Comparison of ENCODE assay signal across 11 cellular contexts in genomic region chr5:124935060-124935459, GRCh38.
DNase-seq lines count a peak whose midpoint lies in the region; ATAC-seq and TF ChIP-seq lines count a peak whose summit lies in the region.
"Had no signal": no experiment of that assay in that cellular context is flagged by ENCODE, and none has a peak within 500 bp of the region (broad histone marks: within the 10 kb centered on the region; RNA-seq: fewer than 3 reads in every experiment).

No MANE protein-coding gene starts in this region.

- ATAC-seq in HG02943 (IDR thresholded peaks at IDR 0.05; ENCODE audit: low read depth, unreplicated experiment) = peak; percentile 90
- ATAC-seq: HCT116 had no signal

- no peaks in the 10 kb centered on the region for H4K20me1 ChIP-seq in OCI-LY1 (ENCODE audit: insufficient read depth, low read length)

- H3K27me3 ChIP-seq in OCI-LY1 (ENCODE audit: insufficient read depth, low read length) (no peaks in the 10 kb centered on the region), transverse colon (no peaks in the 10 kb centered on the region)

- WGBS in transverse colon (ENCODE audit: low coverage in 1 of 2), 2 donors = 60 to 74% methylated on average over 4 of the region's 4 CpGs

- no peak overlapping the region; the same call in 1 of the 2 replicates for H3K9ac ChIP-seq in OCI-LY1 (ENCODE audit: low read length)

- in situ Hi-C loops in transverse colon (cut with MboI; ENCODE audit: low pct_ligation_motif_present in 1 of 4, low pct_unique_long_range_greater_than_20kb in 1 of 4, low sequenced_read_pairs in 3 of 4) = no loop called here
- in situ Hi-C loops in G401 (cut with HindIII; ENCODE audit: low sequenced_read_pairs) = no loop called here

- peaks cover 41% of the 10 kb centered on the region for H3K4me1 ChIP-seq in OCI-LY1 (ENCODE audit: insufficient read depth, low read length, severe bottlenecking)
- peaks cover 0 to 15% (median 1%) of the 10 kb centered on the region in 4 donors for H3K4me1 ChIP-seq in transverse colon

- no peak overlapping the region for H3K4me3 Mint-ChIP-seq in activated CD4-positive, alpha-beta T cell treated with anti-CD3 and anti-CD28 coated beads, Interleukin-2, amount 10 ng/mL, durations not matched to agents 7 days and 5 days
- H3K4me3 Mint-ChIP-seq: nephron had no signal

- POLR2A ChIA-PET in activated CD4-positive, alpha-beta T cell treated with anti-CD3 and anti-CD28 coated beads, Interleukin-2, amount 10 ng/mL, durations not matched to agents 7 days and 5 days (lab: Charles Lee) = no interaction called here

- H3K27ac ChIP-seq in OCI-LY1 (ENCODE audit: low read depth, low read length, poor library complexity, severe bottlenecking) (peak overlapping the region; percentile 91), transverse colon (no peak overlapping the region)

- H3K4me3 ChIP-seq in OCI-LY1 (ENCODE audit: low read depth, low read length, poor library complexity, severe bottlenecking) (no peak overlapping the region), transverse colon (no peak overlapping the region)

- H3K79me2 ChIP-seq in OCI-LY1 (ENCODE audit: insufficient read depth, low read length) = no peaks in the 10 kb centered on the region

- no peak overlapping the region for H2AFZ ChIP-seq in OCI-LY1 (ENCODE audit: low read length)

- H3K4me1 Mint-ChIP-seq in activated CD4-positive, alpha-beta T cell treated with anti-CD3 and anti-CD28 coated beads, Interleukin-2, amount 10 ng/mL, durations not matched to agents 7 days and 5 days = peaks cover 7% of the 10 kb centered on the region

- no peak overlapping the region for H3K27ac Mint-ChIP-seq in activated CD4-positive, alpha-beta T cell treated with anti-CD3 and anti-CD28 coated beads, Interleukin-2, amount 10 ng/mL, durations not matched to agents 7 days and 5 days
- H3K27ac Mint-ChIP-seq: nephron had no signal

- TF ChIP-seq CTCF in OCI-LY1 (IDR thresholded peaks at IDR 0.05; ENCODE audit: low read length) = no peak
- no peak for TF ChIP-seq CTCF in transverse colon (IDR thresholded peaks at IDR 0.05)

- DNase-seq in activated CD4-positive, alpha-beta T cell treated with anti-CD3 and anti-CD28 coated beads, Interleukin-2, amount 10 ng/mL, durations not matched to agents 7 days and 5 days = peak; percentile 9
- no peak for DNase-seq in activated CD4-positive, alpha-beta T cell treated with anti-CD3 and anti-CD28 coated beads, Interleukin-2, amount 50 U/mL, for 4 hours
- DNase-seq in transverse colon (peak; percentile 27), G401 (ENCODE audit: low spot score) (no peak), NCI-H2081 (lab: John Stamatoyannopoulos, UW) (no peak)
- no peak for DNase-seq in activated effector memory CD4-positive, alpha-beta T cell treated with anti-CD3 and anti-CD28 coated beads, Interleukin-2, amount 50 U/mL, for 16 hours
- DNase-seq: activated CD8-positive, alpha-beta memory T cell treated with anti-CD3 and anti-CD28 coated beads, Interleukin-2, amount 50 U/mL, for 48 hours had no signal

- H3K4me2 ChIP-seq in OCI-LY1 (ENCODE audit: low read length) = peak overlapping the region; percentile 2; the same call in 1 of the 2 replicates

- H3K27me3 Mint-ChIP-seq in activated CD4-positive, alpha-beta T cell treated with anti-CD3 and anti-CD28 coated beads, Interleukin-2, amount 10 ng/mL, durations not matched to agents 7 days and 5 days = no peaks in the 10 kb centered on the region

- intact Hi-C loops in transverse colon (cut with DNase I; ENCODE audit: low total_unique reads) = no loop called here

- no peaks in the 10 kb centered on the region; the same call in 1 of the 2 replicates for H3K9me3 ChIP-seq in OCI-LY1 (ENCODE audit: low read length)
- no peaks in the 10 kb centered on the region for H3K9me3 ChIP-seq in transverse colon

- H3K9me3 Mint-ChIP-seq in activated CD4-positive, alpha-beta T cell treated with anti-CD3 and anti-CD28 coated beads, Interleukin-2, amount 10 ng/mL, durations not matched to agents 7 days and 5 days = peaks cover 2% of the 10 kb centered on the region
- H3K9me3 Mint-ChIP-seq: nephron had no signal

- CTCF ChIA-PET in activated CD4-positive, alpha-beta T cell treated with anti-CD3 and anti-CD28 coated beads, Interleukin-2, amount 10 ng/mL, durations not matched to agents 7 days and 5 days (lab: Charles Lee) = no interaction called here

- no peak for TF ChIP-seq POLR2A in transverse colon (IDR thresholded peaks at IDR 0.05)

- H3F3A ChIP-seq in OCI-LY1 (ENCODE audit: insufficient read depth, low read length) = no peaks in the 10 kb centered on the region

- no peak for TF ChIP-seq EP300 in transverse colon (IDR thresholded peaks at IDR 0.05; ENCODE audit: low read depth)

- 0 out of 2 replicates have a peak, but pooled peaks cover 11% of the 10 kb centered on the region for H3K36me3 ChIP-seq in OCI-LY1 (ENCODE audit: insufficient read depth, low read length)
- no peaks in the 10 kb centered on the region for H3K36me3 ChIP-seq in transverse colon

- H3K9me2 ChIP-seq in OCI-LY1 (ENCODE audit: low read depth, low read length) = no peaks in the 10 kb centered on the region

- H3K36me3 Mint-ChIP-seq in activated CD4-positive, alpha-beta T cell treated with anti-CD3 and anti-CD28 coated beads, Interleukin-2, amount 10 ng/mL, durations not matched to agents 7 days and 5 days (ENCODE audit: low read depth) = no peaks in the 10 kb centered on the region

Comparison
In these comparisons a context has a peak if more than half of its experiments do, and no peak if none do; other contexts are left out.
1. DNase-seq: peak in activated CD4-positive, alpha-beta T cell treated with anti-CD3 and anti-CD28 coated beads, Interleukin-2, amount 10 ng/mL, durations not matched to agents 7 days and 5 days (single experiment) and transverse colon (single experiment); none in activated CD4-positive, alpha-beta T cell treated with anti-CD3 and anti-CD28 coated beads, Interleukin-2, amount 50 U/mL, for 4 hours (0 of 2), G401 (single experiment), NCI-H2081 (0 of 2) and activated effector memory CD4-positive, alpha-beta T cell treated with anti-CD3 and anti-CD28 coated beads, Interleukin-2, amount 50 U/mL, for 16 hours (single experiment).